ENCODE assay signal across 17 cellular contexts in the genomic region with DNA sequence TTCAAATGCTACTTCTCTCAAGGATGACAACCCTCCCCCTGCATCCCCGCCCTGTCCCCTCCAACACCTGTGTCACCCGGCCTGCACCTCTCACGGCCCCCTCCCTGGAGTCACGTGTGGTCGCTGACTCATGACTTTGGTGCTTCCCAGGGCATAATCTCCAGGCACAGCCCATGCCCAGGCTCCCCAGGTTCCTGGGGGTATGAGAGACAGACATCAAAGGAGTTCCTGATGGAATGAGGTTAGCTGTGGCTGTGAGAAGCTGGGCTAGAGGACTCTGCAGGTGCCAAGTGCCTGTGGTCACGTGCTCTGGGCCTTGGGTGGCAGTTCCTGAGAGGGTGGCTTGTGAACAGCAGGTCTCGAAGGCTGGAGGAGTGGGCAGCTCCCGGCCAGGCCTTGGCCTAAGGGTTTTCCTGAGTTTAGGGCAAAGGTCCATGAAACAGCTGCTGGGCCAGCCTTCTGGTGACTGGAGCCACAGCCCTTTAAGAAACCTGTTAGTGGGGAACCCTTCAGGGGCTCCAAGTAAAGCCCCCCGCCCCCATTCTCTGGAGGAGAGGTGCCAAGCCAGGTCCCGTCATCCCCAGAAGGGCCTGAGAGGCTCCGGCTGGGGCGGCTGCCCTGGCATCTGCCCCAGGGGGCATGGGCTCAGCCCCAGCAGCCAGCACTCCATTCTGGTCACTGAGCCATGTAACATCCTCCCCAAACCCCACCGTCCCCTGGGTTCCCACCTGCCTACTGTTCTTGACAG.
DNase-seq lines count a peak whose midpoint lies in the region; ATAC-seq and TF ChIP-seq lines count a peak whose summit lies in the region.
"Had no signal": no experiment of that assay in that cellular context is flagged by ENCODE, and none has a peak within 500 bp of the region (broad histone marks: within the 10 kb centered on the region; RNA-seq: fewer than 3 reads in every experiment).

No MANE protein-coding gene starts in this region.

- TF ChIP-seq CTCF in Panc1 (IDR thresholded peaks at IDR 0.05) (no peak), upper lobe of right lung (IDR thresholded peaks at IDR 0.05) (no peak), HFFc6 (IDR thresholded peaks at IDR 0.05) (no peak)

- H3K36me3 Mint-ChIP-seq in HFFc6 (ENCODE audit: low read depth) = no peaks in the 10 kb centered on the region
- H3K36me3 Mint-ChIP-seq: CD4-positive, alpha-beta memory T cell; immature natural killer cell had no signal

- no peak overlapping the region for H3K4me3 ChIP-seq in Panc1 (ENCODE audit: low read depth in 2 of 2, low read length in 2 of 2)
- H3K4me3 ChIP-seq in upper lobe of right lung = no peak overlapping the region
- H3K4me3 ChIP-seq: SK-N-MC, tibial artery had no signal

- H3K4me1 Mint-ChIP-seq in HFFc6 (ENCODE audit: low read depth) = no peaks in the 10 kb centered on the region
- H3K4me1 Mint-ChIP-seq: CD4-positive, alpha-beta memory T cell; immature natural killer cell had no signal

- CTCF ChIA-PET in Panc1 (lab: Charles Lee) = no interaction called here

- H3K27ac ChIP-seq in Panc1 (ENCODE audit: low read length) = peak overlapping the region; percentile 71
- H3K27ac ChIP-seq in upper lobe of right lung = no peak overlapping the region
- H3K27ac ChIP-seq: epithelial cell of prostate, SK-N-MC, tibial artery had no signal

- no TSS peak for BruUV-seq in Panc1 (replicated peaks; lab: Mats Ljungman, UMichigan)

- H3K9me3 Mint-ChIP-seq in HFFc6 = no peaks in the 10 kb centered on the region; the same call in 1 of the 2 replicates
- H3K9me3 Mint-ChIP-seq: activated CD8-positive, alpha-beta T cell treated with anti-CD3 and anti-CD28 coated beads for 36 hours; activated T-helper 1 cell treated with anti-CD3 and anti-CD28 coated beads, Interleukin-12 subunit alpha, Interleukin-12 subunit beta, Interleukin-2, Interleukin-4 antibody, amounts not matched to agents 30 ng/mL and 10 ng/mL and 1 ng/mL, durations not matched to agents 14 hours and 24 hours and 36 hours; CD4-positive, alpha-beta memory T cell had no signal

- peak; percentile 53 for DNase-seq in activated effector memory CD4-positive, alpha-beta T cell treated with anti-CD3 and anti-CD28 coated beads, Interleukin-2, amount 50 U/mL, for 16 hours
- no peak for DNase-seq in activated effector memory CD4-positive, alpha-beta T cell treated with Interleukin-2 at 50 U/mL for 16 hours
- DNase-seq in Panc1 (ENCODE audit: low read depth, low spot score) (no peak), islet precursor cell (peak; percentile 85), upper lobe of right lung (peak; percentile 64), HFFc6 (no peak)
- DNase-seq: activated CD8-positive, alpha-beta T cell treated with anti-CD3 and anti-CD28 coated beads for 36 hours; CD4-positive, alpha-beta memory T cell; immature natural killer cell; NCI-H1694; stimulated activated CD4-positive, alpha-beta T cell treated with anti-CD3 and anti-CD28 coated beads, Interleukin-4, amount 100 ng/mL, for 24 hours had no signal

- ATAC-seq in Panc1 (peak; percentile 38), upper lobe of right lung (no peak), GM19467 (IDR thresholded peaks at IDR 0.05; ENCODE audit: unreplicated experiment) (no peak), HG02798 (IDR thresholded peaks at IDR 0.05; ENCODE audit: poor library complexity, unreplicated experiment) (no peak)

- H3K27ac Mint-ChIP-seq in HFFc6 = no peak overlapping the region
- H3K27ac Mint-ChIP-seq: activated CD8-positive, alpha-beta T cell treated with anti-CD3 and anti-CD28 coated beads for 36 hours; activated T-helper 1 cell treated with anti-CD3 and anti-CD28 coated beads, Interleukin-12 subunit alpha, Interleukin-12 subunit beta, Interleukin-2, Interleukin-4 antibody, amounts not matched to agents 30 ng/mL and 10 ng/mL and 1 ng/mL, durations not matched to agents 14 hours and 24 hours and 36 hours; CD4-positive, alpha-beta memory T cell; immature natural killer cell had no signal

- H3K27me3 Mint-ChIP-seq in HFFc6 (ENCODE audit: insufficient read depth) = peaks cover 23% of the 10 kb centered on the region

- H3K36me3 ChIP-seq in Panc1 (ENCODE audit: control insufficient read depth, insufficient read depth, low read length) (no peaks in the 10 kb centered on the region), upper lobe of right lung (no peaks in the 10 kb centered on the region)
- H3K36me3 ChIP-seq: tibial artery had no signal

- POLR2A ChIA-PET in Panc1 (lab: Charles Lee) = no interaction called here

- intact Hi-C loops in Panc1 (cut with micrococcal nuclease; ENCODE audit: unreplicated experiment) = no loop called here
- intact Hi-C loops in upper lobe of right lung (cut with DNase I) = no loop called here

- H3K27me3 ChIP-seq in Panc1 (ENCODE audit: control insufficient read depth, insufficient read depth, low read length) = no peaks in the 10 kb centered on the region
- H3K27me3 ChIP-seq in upper lobe of right lung = no peaks in the 10 kb centered on the region

- in situ Hi-C loops in Panc1 (cut with HindIII; ENCODE audit: low pct_unique_long_range_greater_than_20kb, low sequenced_read_pairs) = no loop called here

- H3K9me3 ChIP-seq in Panc1 (ENCODE audit: control insufficient read depth, insufficient read depth, low read depth, low read length) = no peaks in the 10 kb centered on the region
- H3K9me3 ChIP-seq in upper lobe of right lung = no peaks in the 10 kb centered on the region

- H3K4me1 ChIP-seq in Panc1 (ENCODE audit: control insufficient read depth, insufficient read depth, low read length) (peaks cover 33% of the 10 kb centered on the region), upper lobe of right lung (no peaks in the 10 kb centered on the region)
- H3K4me1 ChIP-seq: tibial artery had no signal

- no peak overlapping the region for H3K4me3 Mint-ChIP-seq in HFFc6
- H3K4me3 Mint-ChIP-seq: activated CD8-positive, alpha-beta T cell treated with anti-CD3 and anti-CD28 coated beads for 36 hours; activated T-helper 1 cell treated with anti-CD3 and anti-CD28 coated beads, Interleukin-12 subunit alpha, Interleukin-12 subunit beta, Interleukin-2, Interleukin-4 antibody, amounts not matched to agents 30 ng/mL and 10 ng/mL and 1 ng/mL, durations not matched to agents 14 hours and 24 hours and 36 hours; CD4-positive, alpha-beta memory T cell; immature natural killer cell had no signal

Comparison
In these comparisons a context has a peak if more than half of its experiments do, and no peak if none do; other contexts are left out.
1. DNase-seq: peak in activated effector memory CD4-positive, alpha-beta T cell treated with anti-CD3 and anti-CD28 coated beads, Interleukin-2, amount 50 U/mL, for 16 hours (single experiment), islet precursor cell (single experiment) and upper lobe of right lung (single experiment); none in activated effector memory CD4-positive, alpha-beta T cell treated with Interleukin-2 at 50 U/mL for 16 hours (single experiment), Panc1 (single experiment) and HFFc6 (single experiment).